Comparison of ENCODE assay signal across 26 cellular contexts in the genomic region with DNA sequence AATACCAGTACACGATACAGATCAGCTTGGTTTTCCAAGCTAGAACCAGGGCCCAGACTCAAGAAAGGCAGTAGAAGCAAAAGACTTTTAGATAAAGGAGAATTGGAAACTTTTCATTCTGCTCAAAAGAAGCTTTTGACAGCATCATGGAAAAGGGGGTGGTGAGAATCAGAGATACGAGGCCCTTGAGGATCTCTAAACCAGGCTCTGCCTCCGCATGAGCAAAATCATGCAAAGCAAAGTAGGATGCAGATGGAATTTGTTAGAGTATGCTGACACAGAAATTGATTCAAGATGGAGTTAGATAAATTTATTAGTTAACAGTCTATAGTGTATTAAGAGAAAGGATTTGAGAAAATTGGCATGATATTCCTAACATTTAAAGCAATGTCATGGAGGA.
"Had no signal": no experiment of that assay in that cellular context is flagged by ENCODE, and none has a peak within 500 bp of the region (broad histone marks: within the 10 kb centered on the region; RNA-seq: fewer than 3 reads in every experiment).

No MANE protein-coding gene starts in this region.

- H3K27me3 Mint-ChIP-seq: activated CD4-positive, alpha-beta memory T cell treated with anti-CD3 and anti-CD28 coated beads for 36 hours; activated CD4-positive, alpha-beta T cell treated with anti-CD3 and anti-CD28 coated beads, Interleukin-2, amount 10 ng/mL, durations not matched to agents 24 days and 14 days; activated naive CD8-positive, alpha-beta T cell; activated T-helper 17 cell treated with anti-CD3 and anti-CD28 coated beads, Interleukin-2, amount 50 U/mL, for 72 hours; brain had no signal

- H3K9me3 ChIP-seq: Peyer's patch, SJCRH30 had no signal

- H3K9me3 Mint-ChIP-seq: activated CD4-positive, alpha-beta memory T cell treated with anti-CD3 and anti-CD28 coated beads for 36 hours; activated CD4-positive, alpha-beta T cell treated with anti-CD3 and anti-CD28 coated beads, Interleukin-2, amount 10 ng/mL, durations not matched to agents 24 days and 14 days; activated naive CD4-positive, alpha-beta T cell treated with anti-CD3 and anti-CD28 coated beads for 36 hours; activated T-helper 17 cell treated with anti-CD3 and anti-CD28 coated beads, Interleukin-2, amount 50 U/mL, for 72 hours; brain; T-helper 1 cell treated with Interleukin-12 subunit alpha and Interleukin-12 subunit beta and Interleukin-4 antibody, amounts not matched to agents 30 μg/mL and 1 μg/mL, for 36 hours; WTC11 had no signal

- H3K27ac Mint-ChIP-seq: activated CD4-positive, alpha-beta memory T cell treated with anti-CD3 and anti-CD28 coated beads for 36 hours; activated CD4-positive, alpha-beta T cell treated with anti-CD3 and anti-CD28 coated beads, Interleukin-2, amount 10 ng/mL, durations not matched to agents 24 days and 14 days; activated naive CD4-positive, alpha-beta T cell treated with anti-CD3 and anti-CD28 coated beads for 36 hours; activated naive CD8-positive, alpha-beta T cell; activated T-helper 17 cell treated with anti-CD3 and anti-CD28 coated beads, Interleukin-2, amount 50 U/mL, for 72 hours; T-helper 1 cell treated with Interleukin-12 subunit alpha and Interleukin-12 subunit beta and Interleukin-4 antibody, amounts not matched to agents 30 μg/mL and 1 μg/mL, for 36 hours; WTC11 had no signal

- H3K4me3 ChIP-seq: Peyer's patch, SJCRH30 had no signal

- H3K4me1 ChIP-seq: Peyer's patch had no signal

- H3K4me3 Mint-ChIP-seq: activated CD4-positive, alpha-beta memory T cell treated with anti-CD3 and anti-CD28 coated beads for 36 hours; activated CD4-positive, alpha-beta T cell treated with anti-CD3 and anti-CD28 coated beads, Interleukin-2, amount 10 ng/mL, durations not matched to agents 24 days and 14 days; activated naive CD4-positive, alpha-beta T cell treated with anti-CD3 and anti-CD28 coated beads for 36 hours; activated naive CD8-positive, alpha-beta T cell; activated T-helper 17 cell treated with anti-CD3 and anti-CD28 coated beads, Interleukin-2, amount 50 U/mL, for 72 hours; brain; T-helper 1 cell treated with Interleukin-12 subunit alpha and Interleukin-12 subunit beta and Interleukin-4 antibody, amounts not matched to agents 30 μg/mL and 1 μg/mL, for 36 hours; WTC11 had no signal

- ATAC-seq: activated T-helper 17 cell treated with anti-CD3 and anti-CD28 coated beads, Interleukin-2, amount 50 U/mL, for 72 hours; SK-N-SH treated with all-trans-retinoic acid at 6 μM for 48 hours; WTC11 had no signal

- DNase-seq: activated CD4-positive, alpha-beta memory T cell treated with anti-CD3 and anti-CD28 coated beads for 36 hours; activated CD4-positive, alpha-beta T cell treated with anti-CD3 and anti-CD28 coated beads for 1 hour; activated CD4-positive, alpha-beta T cell treated with anti-CD3 and anti-CD28 coated beads, Interleukin-2, amount 10 ng/mL, durations not matched to agents 24 days and 14 days; activated gamma-delta T cell; activated naive CD4-positive, alpha-beta T cell treated with anti-CD3 and anti-CD28 coated beads for 36 hours; activated T-cell treated with anti-CD3 and anti-CD28 coated beads for 4 hours; activated T-cell treated with anti-CD3 and anti-CD28 coated beads, Interleukin-2, amount 50 U/mL, for 48 hours; amygdala; NCI-H1092; NCI-H1417; NCI-H1694; NCI-H2029 treated with DMSO at 0.1 percent for 48 hours; NCI-H345; NCI-H510A; NCI-H526 treated with DMSO at 0.1 percent for 48 hours; Peyer's patch; Right ventricle myocardium superior; SJCRH30 had no signal

- H3K36me3 ChIP-seq: Peyer's patch, SJCRH30 had no signal

- H3K27me3 ChIP-seq: Peyer's patch, SJCRH30 had no signal

- H3K27ac ChIP-seq: KMS-11, Peyer's patch, RWPE1, SJCRH30 had no signal

- H3K4me1 Mint-ChIP-seq: activated T-helper 17 cell treated with anti-CD3 and anti-CD28 coated beads, Interleukin-2, amount 50 U/mL, for 72 hours had no signal
